In the genomic region with DNA sequence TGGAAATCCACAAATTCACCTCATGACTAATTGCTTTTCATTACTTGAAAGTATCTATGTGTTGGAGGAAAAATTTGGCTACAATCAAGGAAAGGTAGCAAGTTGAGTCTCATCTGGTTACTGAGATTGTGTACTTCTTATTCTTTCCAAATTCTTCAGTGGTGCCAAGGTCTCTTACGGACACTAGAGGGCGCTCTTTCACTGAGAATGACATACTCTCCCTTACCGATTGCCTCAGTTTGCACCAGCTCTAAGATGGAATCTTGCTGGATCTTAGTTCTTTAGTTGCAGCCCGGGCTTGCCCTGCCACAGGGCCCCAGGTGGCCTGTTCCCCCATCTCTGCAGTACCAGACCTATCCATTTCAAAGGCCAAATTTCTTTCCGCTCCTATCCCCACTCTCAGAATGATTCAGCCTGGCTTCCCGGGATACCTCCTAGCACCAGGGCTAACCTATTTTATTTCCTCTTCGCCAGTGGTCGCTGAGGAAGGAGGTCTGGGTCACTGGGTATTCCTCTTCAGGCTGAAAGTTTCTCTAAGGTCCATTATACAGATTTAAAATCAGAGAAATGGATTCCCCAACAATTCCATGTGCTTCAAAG, we compare ENCODE assay signal across 8 cellular contexts. TPM values are rescaled to one million over a fixed set of nuclear protein-coding genes. Genes with fewer than 3 reads are reported as not detected.
DNase-seq lines count a peak whose midpoint lies in the region; ATAC-seq and TF ChIP-seq lines count a peak whose summit lies in the region.

No MANE protein-coding gene starts in this region.

- intact Hi-C loops in lower lobe of right lung (cut with DNase I) = no loop called here
- intact Hi-C loops in upper lobe of right lung (cut with DNase I) = loop anchor here (10.0 kb wide), 1 partner anchor 523 kb away; no protein-coding TSS in a partner anchor

- no peaks in the 10 kb centered on the region for H3K27me3 ChIP-seq in DND-41 (ENCODE audit: insufficient read depth, low read length, poor library complexity)
- no peaks in the 10 kb centered on the region for H3K27me3 ChIP-seq in Loucy (ENCODE audit: insufficient read depth, low read length, poor library complexity, severe bottlenecking)
- no peaks in the 10 kb centered on the region for H3K27me3 ChIP-seq in lower lobe of right lung (ENCODE audit: low read depth)
- no peaks in the 10 kb centered on the region for H3K27me3 ChIP-seq in upper lobe of right lung

- H3K4me3 ChIP-seq in DND-41 (ENCODE audit: low read depth in 1 of 2, low read length in 2 of 2) = no peak overlapping the region
- H3K4me3 ChIP-seq in Loucy (ENCODE audit: low read length, poor library complexity, severe bottlenecking) = no peak overlapping the region
- no peak overlapping the region for H3K4me3 ChIP-seq in lower lobe of right lung
- no peak overlapping the region for H3K4me3 ChIP-seq in upper lobe of right lung

- no peaks in the 10 kb centered on the region for H3K79me2 ChIP-seq in DND-41 (ENCODE audit: insufficient read depth, low read length)
- H3K79me2 ChIP-seq in Loucy (ENCODE audit: insufficient read depth, low read length) = no peaks in the 10 kb centered on the region

- H3K9me3 ChIP-seq in DND-41 (ENCODE audit: insufficient read depth, low read length, severe bottlenecking) (no peaks in the 10 kb centered on the region), Loucy (ENCODE audit: insufficient read depth, low read depth, low read length) (no peaks in the 10 kb centered on the region), lower lobe of right lung (no peaks in the 10 kb centered on the region), upper lobe of right lung (no peaks in the 10 kb centered on the region)

- H3K4me1 ChIP-seq in DND-41 (ENCODE audit: insufficient read depth, low read length) (no peaks in the 10 kb centered on the region), Loucy (ENCODE audit: insufficient read depth, low read length, poor library complexity, severe bottlenecking) (no peaks in the 10 kb centered on the region), lower lobe of right lung (no peaks in the 10 kb centered on the region), upper lobe of right lung (no peaks in the 10 kb centered on the region)

- H3K36me3 ChIP-seq in DND-41 (ENCODE audit: insufficient read depth, low read length) (no peaks in the 10 kb centered on the region), Loucy (ENCODE audit: insufficient read depth, low read length) (no peaks in the 10 kb centered on the region), lower lobe of right lung (no peaks in the 10 kb centered on the region), upper lobe of right lung (no peaks in the 10 kb centered on the region)

- H3K4me2 ChIP-seq in DND-41 (ENCODE audit: insufficient read depth, low read length) (no peak overlapping the region), Loucy (ENCODE audit: low read depth, low read length, poor library complexity, severe bottlenecking) (no peak overlapping the region)

- H3K9ac ChIP-seq in DND-41 (ENCODE audit: low read depth, low read length) = no peak overlapping the region
- no peak overlapping the region for H3K9ac ChIP-seq in Loucy (ENCODE audit: low read depth, low read length, poor library complexity, severe bottlenecking)

- H3K27ac ChIP-seq in DND-41 (ENCODE audit: low read length) (no peak overlapping the region), lower lobe of right lung (no peak overlapping the region), upper lobe of right lung (no peak overlapping the region)

- H3F3A ChIP-seq in Loucy (ENCODE audit: low read depth) = no peaks in the 10 kb centered on the region

- no peaks in the 10 kb centered on the region for H3K9me2 ChIP-seq in Loucy (replicated peaks; ENCODE audit: low read depth, low read length)

- ATAC-seq in DND-41 (ENCODE audit: insufficient read depth, low read depth) (peak; percentile 79), GM19463 (IDR thresholded peaks at IDR 0.05; ENCODE audit: unreplicated experiment) (peak; percentile 84), lower lobe of right lung (peak; percentile 63 to 75), upper lobe of right lung (peak; percentile 76), HG03565 (IDR thresholded peaks at IDR 0.05; ENCODE audit: unreplicated experiment) (no peak)

- peak; percentile 28 for DNase-seq in DND-41
- peak; percentile 45 for DNase-seq in SK-N-DZ (ENCODE audit: low spot score)
- DNase-seq in cerebellum (ENCODE audit: low spot score) = peak; percentile 18
- DNase-seq in lower lobe of right lung = no peak
- DNase-seq in upper lobe of right lung = no peak

- TF ChIP-seq CTCF in DND-41 (IDR thresholded peaks at IDR 0.05; ENCODE audit: borderline replicate concordance, extremely low read depth, low read length, poor library complexity, severe bottlenecking) (peak; percentile 84), Loucy (conservative IDR thresholded peaks at IDR 0.05; ENCODE audit: low read length) (peak; percentile 67), lower lobe of right lung (IDR thresholded peaks at IDR 0.05) (peak; percentile 69), upper lobe of right lung (IDR thresholded peaks at IDR 0.05) (peak; percentile 77)

- H2AFZ ChIP-seq in DND-41 (ENCODE audit: low read depth, low read length) (no peak overlapping the region), Loucy (ENCODE audit: low read length) (no peak overlapping the region)

- H4K20me1 ChIP-seq in DND-41 (ENCODE audit: insufficient read depth, low read length) (no peaks in the 10 kb centered on the region), Loucy (ENCODE audit: insufficient read depth, low read length, poor library complexity, severe bottlenecking) (no peaks in the 10 kb centered on the region)

RNA-seq across cellular contexts. Expression of gene GPR50, which starts 24.6 kb away (rescaled TPM):
- polyA plus RNA-seq in SK-N-DZ (2014; cell fraction: cytosol; rRNA removed) = 0.46 TPM in 1 of 2 replicates, not detected in the other
- polyA plus RNA-seq in SK-N-DZ (2014; cell fraction: nucleus; rRNA removed) = not detected in 2 replicates
- not detected for total RNA-seq in cerebellum
- not detected for total RNA-seq in lower lobe of right lung
- not detected for total RNA-seq in upper lobe of right lung

Comparison
In these comparisons a context has a peak if more than half of its experiments do, and no peak if none do; other contexts are left out.
1. DNase-seq: peak in DND-41 (single experiment), SK-N-DZ (single experiment) and cerebellum (single experiment); none in lower lobe of right lung (single experiment) and upper lobe of right lung (single experiment).
2. Peak in every context shown above with its lines, with median percentiles within 50 percentile points of each other: CTCF ChIP-seq.